ENCODE assay signal across 33 cellular contexts in the genomic region with DNA sequence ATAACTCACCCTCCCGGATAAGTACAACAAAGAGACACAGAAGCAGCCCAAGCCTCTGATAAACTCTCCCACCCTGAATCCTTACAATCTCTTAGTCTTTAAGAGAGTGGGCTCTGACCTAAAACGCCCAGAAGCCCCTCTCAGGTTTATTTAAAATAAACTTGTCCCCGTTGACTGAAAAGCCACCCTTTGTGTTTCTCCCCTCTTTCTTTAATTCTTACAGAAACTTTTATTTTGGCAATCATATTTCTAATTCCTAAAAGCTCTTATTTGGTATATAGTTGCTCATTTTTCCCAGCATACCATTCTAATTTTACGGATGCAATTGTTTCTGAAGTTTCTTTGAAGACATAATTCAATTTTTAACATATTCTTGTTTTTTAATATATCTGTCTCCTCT.
"Had no signal": no experiment of that assay in that cellular context is flagged by ENCODE, and none has a peak within 500 bp of the region (broad histone marks: within the 10 kb centered on the region; RNA-seq: fewer than 3 reads in every experiment).

No MANE protein-coding gene starts in this region.

- H3K36me3 ChIP-seq: adrenal gland, ascending aorta, brain microvascular endothelial cell, breast epithelium, cardiac muscle cell had no signal

- ATAC-seq: activated naive CD4-positive, alpha-beta T cell treated with anti-CD3 and anti-CD28 coated beads, Interleukin-2, amount 50 U/mL, for 72 hours; activated naive CD8-positive, alpha-beta T cell treated with anti-CD3 and anti-CD28 coated beads, Interleukin-2, amount 50 U/mL, for 24 hours; activated T-cell treated with anti-CD3 and anti-CD28 coated beads, Interleukin-2, amount 50 U/mL, for 4 hours; activated T-cell treated with anti-CD3 and anti-CD28 coated beads, Interleukin-2, amount 50 U/mL, for 72 hours; activated T-helper 17 cell treated with anti-CD3 and anti-CD28 coated beads, Interleukin-2, amount 50 U/mL, for 72 hours; body of pancreas had no signal

- H3K27me3 ChIP-seq: adrenal gland, ascending aorta, body of pancreas, brain microvascular endothelial cell, breast epithelium, cardiac muscle cell had no signal

- H3K4me3 ChIP-seq: adrenal gland, ascending aorta, body of pancreas, breast epithelium, cardiac muscle cell had no signal

- H3K9me3 ChIP-seq: adrenal gland had no signal

- FAIRE-seq: astrocyte, bronchial epithelial cell had no signal

- H3K27ac ChIP-seq: adrenal gland, ascending aorta, body of pancreas, brain microvascular endothelial cell, breast epithelium, cardiac muscle cell had no signal

- H3K4me1 ChIP-seq: ascending aorta, body of pancreas, breast epithelium had no signal

- DNase-seq: activated effector memory CD4-positive, alpha-beta T cell treated with anti-CD3 and anti-CD28 coated beads, Interleukin-2, amount 50 U/mL, for 16 hours; activated effector memory CD4-positive, alpha-beta T cell treated with Interleukin-2 at 50 U/mL for 16 hours; activated gamma-delta T cell; activated gamma-delta T cell treated with Interleukin-2 at 50 U/mL for 16 hours; activated naive CD4-positive, alpha-beta T cell; activated naive CD4-positive, alpha-beta T cell treated with anti-CD3 and anti-CD28 coated beads for 36 hours; activated naive CD4-positive, alpha-beta T cell treated with anti-CD3 and anti-CD28 coated beads, Interleukin-2, amount 10 ng/mL, durations not matched to agents 7 days and 5 days; activated naive CD4-positive, alpha-beta T cell treated with anti-CD3 and anti-CD28 coated beads, Interleukin-2, amount 50 U/mL, for 16 hours; activated naive CD4-positive, alpha-beta T cell treated with Interleukin-2 at 50 U/mL for 16 hours; activated naive CD8-positive, alpha-beta T cell treated with anti-CD3 and anti-CD28 coated beads for 36 hours; activated naive CD8-positive, alpha-beta T cell treated with anti-CD3 and anti-CD28 coated beads, Interleukin-2, amount 10 ng/mL, durations not matched to agents 7 days and 5 days; activated naive CD8-positive, alpha-beta T cell treated with anti-CD3 and anti-CD28 coated beads, Interleukin-2, amount 50 U/mL, for 24 hours; activated T-cell treated with anti-CD3 and anti-CD28 coated beads, Interleukin-2, amount 50 U/mL, for 24 hours; activated T-cell treated with anti-CD3 and anti-CD28 coated beads, Interleukin-2, amount 50 U/mL, for 4 hours; activated T-cell treated with anti-CD3 and anti-CD28 coated beads, Interleukin-2, amount 50 U/mL, for 48 hours; activated T-cell treated with anti-CD3 and anti-CD28 coated beads, Interleukin-2, amount 50 U/mL, for 72 hours; adrenal gland; amniotic stem cell; amygdala; anterior cingulate cortex; aorta; body of pancreas; brain microvascular endothelial cell; caudate nucleus; central memory CD4-positive, alpha-beta T cell; cerebellar nuclear complex had no signal
